Comparison of ENCODE assay signal across 2 cellular contexts in the genomic region with DNA sequence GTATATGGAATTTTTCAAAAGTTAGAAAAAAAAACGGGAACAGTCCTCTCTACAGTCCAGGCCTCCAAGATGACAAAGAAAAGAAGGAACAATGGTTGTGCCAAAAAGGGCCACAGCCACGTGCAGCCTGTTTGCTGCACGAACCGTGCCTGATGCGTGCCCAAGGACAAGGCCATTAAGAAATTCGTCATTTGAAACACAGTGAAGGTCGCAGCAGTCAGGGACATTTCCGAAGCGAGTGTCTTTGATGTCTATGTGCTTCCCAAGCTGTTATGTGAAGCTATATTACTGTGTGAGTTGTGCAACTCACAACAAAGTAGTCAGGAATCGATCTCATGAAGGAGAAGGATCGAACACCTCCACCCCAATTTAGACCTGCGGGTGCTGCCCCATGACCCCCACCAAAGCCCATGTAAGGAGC.
A peak's percentile ranks its signal among the peaks of the same experiment; 100 is the strongest.
TF ChIP-seq lines count a peak whose summit lies in the region.

No MANE protein-coding gene starts in this region.

TF ChIP-seq in HepG2, 621 proteins besides CTCF, POLR2A, EP300 and RAD21 (continues in another document):
- TF ChIP-seq HDAC1 (CRISPR knock-in tag; IDR thresholded peaks at IDR 0.05) (peak; percentile 29; the same call in 1 of the 2 replicates), RFXAP (CRISPR knock-in tag; IDR thresholded peaks at IDR 0.05; ENCODE audit: borderline replicate concordance) (0 out of 2 replicates have a peak, but pooled peaks have one; percentile 43), ZNF383 (CRISPR knock-in tag; IDR thresholded peaks at IDR 0.05; ENCODE audit: borderline replicate concordance) (no peak), ZFP1 (CRISPR knock-in tag; IDR thresholded peaks at IDR 0.05) (no peak), ZNF234 (CRISPR knock-in tag; conservative IDR thresholded peaks at IDR 0.05) (no peak), SMYD3 (CRISPR knock-in tag; IDR thresholded peaks at IDR 0.05) (no peak), ZKSCAN1 (IDR thresholded peaks at IDR 0.05; ENCODE audit: low read length) (peak; percentile 52; the same call in 1 of the 2 replicates), KAT2B (IDR thresholded peaks at IDR 0.05; ENCODE audit: borderline replicate concordance, low read depth, low read length) (peak; percentile 80), GATA4 (IDR thresholded peaks at IDR 0.05; ENCODE audit: borderline replicate concordance, low read depth) (no peak), HNRNPUL1 (IDR thresholded peaks at IDR 0.05; ENCODE audit: low read depth, low read length) (no peak)
- TF ChIP-seq, protein P1, sequence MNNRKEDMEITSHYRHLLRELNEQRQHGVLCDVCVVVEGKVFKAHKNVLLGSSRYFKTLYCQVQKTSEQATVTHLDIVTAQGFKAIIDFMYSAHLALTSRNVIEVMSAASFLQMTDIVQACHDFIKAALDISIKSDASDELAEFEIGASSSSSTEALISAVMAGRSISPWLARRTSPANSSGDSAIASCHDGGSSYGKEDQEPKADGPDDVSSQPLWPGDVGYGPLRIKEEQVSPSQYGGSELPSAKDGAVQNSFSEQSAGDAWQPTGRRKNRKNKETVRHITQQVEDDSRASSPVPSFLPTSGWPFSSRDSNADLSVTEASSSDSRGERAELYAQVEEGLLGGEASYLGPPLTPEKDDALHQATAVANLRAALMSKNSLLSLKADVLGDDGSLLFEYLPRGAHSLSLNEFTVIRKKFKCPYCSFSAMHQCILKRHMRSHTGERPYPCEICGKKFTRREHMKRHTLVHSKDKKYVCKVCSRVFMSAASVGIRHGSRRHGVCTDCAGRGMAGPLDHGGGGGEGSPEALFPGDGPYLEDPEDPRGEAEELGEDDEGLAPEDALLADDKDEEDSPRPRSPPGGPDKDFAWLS (CRISPR knock-in tag; IDR thresholded peaks at IDR 0.05; ENCODE audit: borderline replicate concordance), result no peak
- TF ChIP-seq, protein P2, sequence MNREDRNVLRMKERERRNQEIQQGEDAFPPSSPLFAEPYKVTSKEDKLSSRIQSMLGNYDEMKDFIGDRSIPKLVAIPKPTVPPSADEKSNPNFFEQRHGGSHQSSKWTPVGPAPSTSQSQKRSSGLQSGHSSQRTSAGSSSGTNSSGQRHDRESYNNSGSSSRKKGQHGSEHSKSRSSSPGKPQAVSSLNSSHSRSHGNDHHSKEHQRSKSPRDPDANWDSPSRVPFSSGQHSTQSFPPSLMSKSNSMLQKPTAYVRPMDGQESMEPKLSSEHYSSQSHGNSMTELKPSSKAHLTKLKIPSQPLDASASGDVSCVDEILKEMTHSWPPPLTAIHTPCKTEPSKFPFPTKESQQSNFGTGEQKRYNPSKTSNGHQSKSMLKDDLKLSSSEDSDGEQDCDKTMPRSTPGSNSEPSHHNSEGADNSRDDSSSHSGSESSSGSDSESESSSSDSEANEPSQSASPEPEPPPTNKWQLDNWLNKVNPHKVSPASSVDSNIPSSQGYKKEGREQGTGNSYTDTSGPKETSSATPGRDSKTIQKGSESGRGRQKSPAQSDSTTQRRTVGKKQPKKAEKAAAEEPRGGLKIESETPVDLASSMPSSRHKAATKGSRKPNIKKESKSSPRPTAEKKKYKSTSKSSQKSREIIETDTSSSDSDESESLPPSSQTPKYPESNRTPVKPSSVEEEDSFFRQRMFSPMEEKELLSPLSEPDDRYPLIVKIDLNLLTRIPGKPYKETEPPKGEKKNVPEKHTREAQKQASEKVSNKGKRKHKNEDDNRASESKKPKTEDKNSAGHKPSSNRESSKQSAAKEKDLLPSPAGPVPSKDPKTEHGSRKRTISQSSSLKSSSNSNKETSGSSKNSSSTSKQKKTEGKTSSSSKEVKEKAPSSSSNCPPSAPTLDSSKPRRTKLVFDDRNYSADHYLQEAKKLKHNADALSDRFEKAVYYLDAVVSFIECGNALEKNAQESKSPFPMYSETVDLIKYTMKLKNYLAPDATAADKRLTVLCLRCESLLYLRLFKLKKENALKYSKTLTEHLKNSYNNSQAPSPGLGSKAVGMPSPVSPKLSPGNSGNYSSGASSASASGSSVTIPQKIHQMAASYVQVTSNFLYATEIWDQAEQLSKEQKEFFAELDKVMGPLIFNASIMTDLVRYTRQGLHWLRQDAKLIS (CRISPR knock-in tag; IDR thresholded peaks at IDR 0.05), result no peak
- TF ChIP-seq, protein P3, sequence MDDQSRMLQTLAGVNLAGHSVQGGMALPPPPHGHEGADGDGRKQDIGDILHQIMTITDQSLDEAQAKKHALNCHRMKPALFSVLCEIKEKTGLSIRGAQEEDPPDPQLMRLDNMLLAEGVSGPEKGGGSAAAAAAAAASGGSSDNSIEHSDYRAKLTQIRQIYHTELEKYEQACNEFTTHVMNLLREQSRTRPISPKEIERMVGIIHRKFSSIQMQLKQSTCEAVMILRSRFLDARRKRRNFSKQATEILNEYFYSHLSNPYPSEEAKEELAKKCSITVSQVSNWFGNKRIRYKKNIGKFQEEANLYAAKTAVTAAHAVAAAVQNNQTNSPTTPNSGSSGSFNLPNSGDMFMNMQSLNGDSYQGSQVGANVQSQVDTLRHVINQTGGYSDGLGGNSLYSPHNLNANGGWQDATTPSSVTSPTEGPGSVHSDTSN (CRISPR knock-in tag; IDR thresholded peaks at IDR 0.05; ENCODE audit: borderline replicate concordance), result no peak
- TF ChIP-seq, protein P4, sequence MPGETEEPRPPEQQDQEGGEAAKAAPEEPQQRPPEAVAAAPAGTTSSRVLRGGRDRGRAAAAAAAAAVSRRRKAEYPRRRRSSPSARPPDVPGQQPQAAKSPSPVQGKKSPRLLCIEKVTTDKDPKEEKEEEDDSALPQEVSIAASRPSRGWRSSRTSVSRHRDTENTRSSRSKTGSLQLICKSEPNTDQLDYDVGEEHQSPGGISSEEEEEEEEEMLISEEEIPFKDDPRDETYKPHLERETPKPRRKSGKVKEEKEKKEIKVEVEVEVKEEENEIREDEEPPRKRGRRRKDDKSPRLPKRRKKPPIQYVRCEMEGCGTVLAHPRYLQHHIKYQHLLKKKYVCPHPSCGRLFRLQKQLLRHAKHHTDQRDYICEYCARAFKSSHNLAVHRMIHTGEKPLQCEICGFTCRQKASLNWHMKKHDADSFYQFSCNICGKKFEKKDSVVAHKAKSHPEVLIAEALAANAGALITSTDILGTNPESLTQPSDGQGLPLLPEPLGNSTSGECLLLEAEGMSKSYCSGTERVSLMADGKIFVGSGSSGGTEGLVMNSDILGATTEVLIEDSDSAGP (CRISPR knock-in tag; IDR thresholded peaks at IDR 0.05; ENCODE audit: borderline replicate concordance), result no peak
- TF ChIP-seq, protein P5, sequence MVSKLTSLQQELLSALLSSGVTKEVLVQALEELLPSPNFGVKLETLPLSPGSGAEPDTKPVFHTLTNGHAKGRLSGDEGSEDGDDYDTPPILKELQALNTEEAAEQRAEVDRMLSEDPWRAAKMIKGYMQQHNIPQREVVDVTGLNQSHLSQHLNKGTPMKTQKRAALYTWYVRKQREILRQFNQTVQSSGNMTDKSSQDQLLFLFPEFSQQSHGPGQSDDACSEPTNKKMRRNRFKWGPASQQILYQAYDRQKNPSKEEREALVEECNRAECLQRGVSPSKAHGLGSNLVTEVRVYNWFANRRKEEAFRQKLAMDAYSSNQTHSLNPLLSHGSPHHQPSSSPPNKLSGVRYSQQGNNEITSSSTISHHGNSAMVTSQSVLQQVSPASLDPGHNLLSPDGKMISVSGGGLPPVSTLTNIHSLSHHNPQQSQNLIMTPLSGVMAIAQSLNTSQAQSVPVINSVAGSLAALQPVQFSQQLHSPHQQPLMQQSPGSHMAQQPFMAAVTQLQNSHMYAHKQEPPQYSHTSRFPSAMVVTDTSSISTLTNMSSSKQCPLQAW (CRISPR knock-in tag; IDR thresholded peaks at IDR 0.05), result peak; percentile 49; the same call in 1 of the 2 replicates

TF ChIP-seq in H1, 55 proteins besides CTCF, POLR2A, EP300 and RAD21:
- TF ChIP-seq KDM1A (IDR thresholded peaks at IDR 0.05; ENCODE audit: borderline replicate concordance, low read length), result no peak
- TF ChIP-seq RNF2 (IDR thresholded peaks at IDR 0.05; ENCODE audit: borderline replicate concordance, low read depth, low read length, missing control alignments, poor library complexity, severe bottlenecking), result no peak
- no peak for TF ChIP-seq POU5F1 (IDR thresholded peaks at IDR 0.05; ENCODE audit: low read depth, low read length)
- TF ChIP-seq POLR2AphosphoS5 (IDR thresholded peaks at IDR 0.05; ENCODE audit: low read depth, low read length), result no peak
- no peak for TF ChIP-seq GABPA (IDR thresholded peaks at IDR 0.05; ENCODE audit: borderline replicate concordance, insufficient read depth, low read length)
- TF ChIP-seq, protein P6, sequence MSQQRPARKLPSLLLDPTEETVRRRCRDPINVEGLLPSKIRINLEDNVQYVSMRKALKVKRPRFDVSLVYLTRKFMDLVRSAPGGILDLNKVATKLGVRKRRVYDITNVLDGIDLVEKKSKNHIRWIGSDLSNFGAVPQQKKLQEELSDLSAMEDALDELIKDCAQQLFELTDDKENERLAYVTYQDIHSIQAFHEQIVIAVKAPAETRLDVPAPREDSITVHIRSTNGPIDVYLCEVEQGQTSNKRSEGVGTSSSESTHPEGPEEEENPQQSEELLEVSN (IDR thresholded peaks at IDR 0.05), result no peak
- TF ChIP-seq CHD2 (IDR thresholded peaks at IDR 0.05; ENCODE audit: low read length), result no peak
